Comparison of ENCODE assay signal across 30 cellular contexts in genomic region chr11:14093065-14093464, GRCh38.
"Had no signal": no experiment of that assay in that cellular context is flagged by ENCODE, and none has a peak within 500 bp of the region (broad histone marks: within the 10 kb centered on the region; RNA-seq: fewer than 3 reads in every experiment).

No MANE protein-coding gene starts in this region.

- H3K9me3 Mint-ChIP-seq: activated CD4-positive, alpha-beta memory T cell treated with anti-CD3 and anti-CD28 coated beads for 36 hours; activated CD4-positive, alpha-beta T cell treated with anti-CD3 and anti-CD28 coated beads, Interleukin-2, amount 10 ng/mL, durations not matched to agents 7 days and 5 days; activated naive CD4-positive, alpha-beta T cell treated with anti-CD3 and anti-CD28 coated beads, Interleukin-2, amount 50 U/mL, for 72 hours; activated T-cell treated with anti-CD3 and anti-CD28 coated beads, Interleukin-2, amount 50 U/mL, for 4 hours; activated T-helper 1 cell treated with anti-CD3 and anti-CD28 coated beads, Interleukin-12 subunit alpha, Interleukin-12 subunit beta, Interleukin-2, Interleukin-4 antibody, amounts not matched to agents 30 ng/mL and 10 ng/mL and 1 ng/mL, durations not matched to agents 14 hours and 24 hours and 36 hours; central memory CD8-positive, alpha-beta T cell; T-helper 1 cell treated with Interleukin-12 subunit alpha and Interleukin-12 subunit beta and Interleukin-4 antibody, amounts not matched to agents 30 μg/mL and 1 μg/mL, for 36 hours; T-helper 2 cell treated with Interferon-gamma antibody and Interleukin-4, amounts not matched to agents 5 μg/mL and 100 μg/mL, for 36 hours had no signal

- H3K27me3 Mint-ChIP-seq: activated CD4-positive, alpha-beta T cell treated with anti-CD3 and anti-CD28 coated beads for 36 hours had no signal

- H3K4me1 ChIP-seq: adrenal gland, Peyer's patch had no signal

- H3K4me2 ChIP-seq: SK-N-SH had no signal

- H3K27ac ChIP-seq: adrenal gland, cardiac muscle cell, Peyer's patch, SJSA1 had no signal

- DNase-seq: activated CD4-positive, alpha-beta memory T cell treated with anti-CD3 and anti-CD28 coated beads for 36 hours; activated CD4-positive, alpha-beta T cell treated with anti-CD3 and anti-CD28 coated beads for 36 hours; activated CD4-positive, alpha-beta T cell treated with anti-CD3 and anti-CD28 coated beads, Interleukin-2, amount 10 ng/mL, durations not matched to agents 7 days and 5 days; activated CD8-positive, alpha-beta memory T cell treated with anti-CD3 and anti-CD28 coated beads, Interleukin-2, amount 50 U/mL, for 4 hours; activated gamma-delta T cell treated with Interleukin-2 at 50 U/mL for 16 hours; activated naive CD4-positive, alpha-beta T cell treated with anti-CD3 and anti-CD28 coated beads for 36 hours; activated T-cell treated with anti-CD3 and anti-CD28 coated beads for 4 hours; activated T-cell treated with anti-CD3 and anti-CD28 coated beads, Interleukin-2, amount 50 U/mL, for 4 hours; adrenal gland; NCI-H1105; NCI-H1417 treated with DMSO at 0.1 percent for 48 hours; NCI-H187 treated with DMSO at 0.1 percent for 48 hours; NCI-H2081; NCI-H226; NCI-H524 treated with DMSO at 0.1 percent for 48 hours; PC-3; Peyer's patch; RPMI8226; SHP77 treated with DMSO at 0.1 percent for 48 hours; SK-N-SH had no signal

- H3K36me3 ChIP-seq: adrenal gland, cardiac muscle cell, Peyer's patch, SJSA1 had no signal

- H3K9ac ChIP-seq: SK-N-SH had no signal

- H3K9me3 ChIP-seq: adrenal gland, Peyer's patch, SJSA1, SK-N-SH had no signal

- H3K4me3 Mint-ChIP-seq: activated CD4-positive, alpha-beta memory T cell treated with anti-CD3 and anti-CD28 coated beads for 36 hours; activated CD4-positive, alpha-beta T cell treated with anti-CD3 and anti-CD28 coated beads for 36 hours; activated CD4-positive, alpha-beta T cell treated with anti-CD3 and anti-CD28 coated beads, Interleukin-2, amount 10 ng/mL, durations not matched to agents 7 days and 5 days; activated naive CD4-positive, alpha-beta T cell treated with anti-CD3 and anti-CD28 coated beads for 36 hours; activated T-cell treated with anti-CD3 and anti-CD28 coated beads, Interleukin-2, amount 50 U/mL, for 4 hours; activated T-helper 1 cell treated with anti-CD3 and anti-CD28 coated beads, Interleukin-12 subunit alpha, Interleukin-12 subunit beta, Interleukin-2, Interleukin-4 antibody, amounts not matched to agents 30 ng/mL and 10 ng/mL and 1 ng/mL, durations not matched to agents 14 hours and 24 hours and 36 hours; brain; central memory CD8-positive, alpha-beta T cell; T-helper 1 cell treated with Interleukin-12 subunit alpha and Interleukin-12 subunit beta and Interleukin-4 antibody, amounts not matched to agents 30 μg/mL and 1 μg/mL, for 36 hours; T-helper 2 cell treated with Interferon-gamma antibody and Interleukin-4, amounts not matched to agents 5 μg/mL and 100 μg/mL, for 36 hours; WTC11 had no signal

- H3K27ac Mint-ChIP-seq: activated CD4-positive, alpha-beta memory T cell treated with anti-CD3 and anti-CD28 coated beads for 36 hours; activated CD4-positive, alpha-beta T cell treated with anti-CD3 and anti-CD28 coated beads for 36 hours; activated CD4-positive, alpha-beta T cell treated with anti-CD3 and anti-CD28 coated beads, Interleukin-2, amount 10 ng/mL, durations not matched to agents 7 days and 5 days; activated naive CD4-positive, alpha-beta T cell treated with anti-CD3 and anti-CD28 coated beads for 36 hours; activated naive CD4-positive, alpha-beta T cell treated with anti-CD3 and anti-CD28 coated beads, Interleukin-2, amount 50 U/mL, for 72 hours; activated T-helper 1 cell treated with anti-CD3 and anti-CD28 coated beads, Interleukin-12 subunit alpha, Interleukin-12 subunit beta, Interleukin-2, Interleukin-4 antibody, amounts not matched to agents 30 ng/mL and 10 ng/mL and 1 ng/mL, durations not matched to agents 14 hours and 24 hours and 36 hours; brain; T-helper 1 cell treated with Interleukin-12 subunit alpha and Interleukin-12 subunit beta and Interleukin-4 antibody, amounts not matched to agents 30 μg/mL and 1 μg/mL, for 36 hours; T-helper 2 cell treated with Interferon-gamma antibody and Interleukin-4, amounts not matched to agents 5 μg/mL and 100 μg/mL, for 36 hours; WTC11 had no signal

- H3K27me3 ChIP-seq: adrenal gland, cardiac muscle cell, Peyer's patch, SJSA1 had no signal

- H3K36me3 Mint-ChIP-seq: brain, WTC11 had no signal

- H3K4me3 ChIP-seq: adrenal gland, cardiac muscle cell, Peyer's patch, SJSA1 had no signal

- ATAC-seq: activated CD4-positive, alpha-beta T cell treated with anti-CD3 and anti-CD28 coated beads for 36 hours; activated CD4-positive, CD25-positive, alpha-beta regulatory T cell treated with anti-CD3 and anti-CD28 coated beads, Interleukin-2, amount 50 U/mL, for 24 hours; activated naive CD4-positive, alpha-beta T cell treated with anti-CD3 and anti-CD28 coated beads, Interleukin-2, amount 50 U/mL, for 72 hours; activated T-cell treated with anti-CD3 and anti-CD28 coated beads, Interleukin-2, amount 50 U/mL, for 4 hours; PC-3; WTC11 had no signal
